Comparison of ENCODE assay signal across 9 cellular contexts in the genomic region with DNA sequence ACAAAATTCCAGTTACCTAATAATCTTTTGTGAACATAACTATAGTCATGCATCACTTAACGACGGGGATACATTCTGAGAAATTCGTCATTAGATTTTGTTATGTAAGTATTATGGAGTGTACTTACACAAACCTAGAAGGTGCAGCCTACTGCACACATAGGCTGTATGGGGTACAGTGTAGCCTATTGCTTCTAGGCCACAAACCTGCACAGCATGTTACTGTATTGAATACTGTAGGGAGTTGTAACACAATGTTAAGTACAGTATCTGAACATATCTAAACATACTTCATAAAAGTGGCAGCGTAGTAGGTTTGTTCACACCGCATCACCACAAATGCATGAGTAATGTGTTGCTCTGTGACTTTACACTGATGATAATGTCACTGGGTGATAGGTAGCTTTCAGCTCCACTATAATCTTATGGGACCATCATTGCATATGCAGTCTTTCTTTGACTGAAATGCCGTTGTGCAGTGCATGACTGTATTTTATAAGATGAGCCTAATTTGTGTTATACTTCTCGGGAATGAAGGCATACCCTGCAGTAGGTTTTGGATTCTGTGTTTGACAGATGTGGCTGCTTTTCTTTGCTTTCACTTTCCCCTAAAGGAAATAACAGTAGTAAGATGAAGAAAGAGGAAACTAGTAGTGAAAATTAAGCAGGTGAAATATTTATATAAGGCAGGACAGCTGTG.
DNase-seq lines count a peak whose midpoint lies in the region; ATAC-seq and TF ChIP-seq lines count a peak whose summit lies in the region.
"Had no signal": no experiment of that assay in that cellular context is flagged by ENCODE, and none has a peak within 500 bp of the region (broad histone marks: within the 10 kb centered on the region; RNA-seq: fewer than 3 reads in every experiment).

No MANE protein-coding gene starts in this region.

- in situ Hi-C loops in HAP-1 (cut with MboI; ENCODE audit: low sequenced_read_pairs), result no loop called here

- peak in 2 of 5 donors; percentile 6 to 24 for DNase-seq in CD4-positive, alpha-beta memory T cell
- peak; percentile 40 for DNase-seq in T-helper 2 cell treated with Interferon-gamma antibody and Interleukin-4, amounts not matched to agents 5 μg/mL and 100 μg/mL, for 36 hours (ENCODE audit: low spot score)
- DNase-seq in NCI-H2171 (lab: John Stamatoyannopoulos, UW), result no peak
- DNase-seq in esophagus muscularis mucosa (ENCODE audit: extremely low spot score), result no peak
- no peak for DNase-seq in HAP-1 (ENCODE audit: low spot score in 2 of 2)
- DNase-seq: activated effector memory CD4-positive, alpha-beta T cell treated with Interleukin-2 at 50 U/mL for 16 hours had no signal

- no peak for TF ChIP-seq POLR2A in esophagus muscularis mucosa (IDR thresholded peaks at IDR 0.05; ENCODE audit: low read depth)

- H3K27ac Mint-ChIP-seq in CD4-positive, alpha-beta memory T cell, result peak overlapping the region; percentile 33 to 91 (median 83)
- peak overlapping the region; percentile 84 for H3K27ac Mint-ChIP-seq in T-helper 2 cell treated with Interferon-gamma antibody and Interleukin-4, amounts not matched to agents 5 μg/mL and 100 μg/mL, for 36 hours

- H3K27me3 ChIP-seq in CD4-positive, alpha-beta memory T cell (ENCODE audit: insufficient read depth, low read length), result no peaks in the 10 kb centered on the region
- H3K27me3 ChIP-seq in esophagus muscularis mucosa, result no peaks in the 10 kb centered on the region
- H3K27me3 ChIP-seq in HAP-1 (ENCODE audit: low read depth), result no peaks in the 10 kb centered on the region

- H3K36me3 ChIP-seq in CD4-positive, alpha-beta memory T cell (ENCODE audit: insufficient read depth, low read length), result no peaks in the 10 kb centered on the region
- no peaks in the 10 kb centered on the region for H3K36me3 ChIP-seq in esophagus muscularis mucosa
- H3K36me3 ChIP-seq in HAP-1 (replicated peaks), result no peaks in the 10 kb centered on the region

- peaks cover 4 to 24% of the 10 kb centered on the region in 2 donors for H3K36me3 Mint-ChIP-seq in CD4-positive, alpha-beta memory T cell
- no peaks in the 10 kb centered on the region for H3K36me3 Mint-ChIP-seq in T-helper 2 cell treated with Interferon-gamma antibody and Interleukin-4, amounts not matched to agents 5 μg/mL and 100 μg/mL, for 36 hours (ENCODE audit: low read depth)

- peaks cover 0 to 2% (median 0%) of the 10 kb centered on the region in 8 donors for H3K9me3 Mint-ChIP-seq in CD4-positive, alpha-beta memory T cell
- no peaks in the 10 kb centered on the region for H3K9me3 Mint-ChIP-seq in T-helper 2 cell treated with Interferon-gamma antibody and Interleukin-4, amounts not matched to agents 5 μg/mL and 100 μg/mL, for 36 hours

- peaks cover 18% of the 10 kb centered on the region for H3K4me1 ChIP-seq in CD4-positive, alpha-beta memory T cell (ENCODE audit: insufficient read depth, low read length)
- H3K4me1 ChIP-seq in esophagus muscularis mucosa (peaks cover 0 to 9% (median 0%) of the 10 kb centered on the region in 4 donors), HAP-1 (no peaks in the 10 kb centered on the region)

- POLR2A ChIA-PET in CD4-positive, alpha-beta memory T cell (lab: Charles Lee; ENCODE audit: partially characterized antibody), result no interaction called here

- no peaks in the 10 kb centered on the region for H3K9me3 ChIP-seq in CD4-positive, alpha-beta memory T cell (ENCODE audit: control insufficient read depth in 1 of 2, low read length in 2 of 2)
- H3K9me3 ChIP-seq in esophagus muscularis mucosa (no peaks in the 10 kb centered on the region), HAP-1 (no peaks in the 10 kb centered on the region)

- H3K27me3 Mint-ChIP-seq in CD4-positive, alpha-beta memory T cell, result no peaks in the 10 kb centered on the region
- H3K27me3 Mint-ChIP-seq in T-helper 2 cell treated with Interferon-gamma antibody and Interleukin-4, amounts not matched to agents 5 μg/mL and 100 μg/mL, for 36 hours (ENCODE audit: low read depth), result no peaks in the 10 kb centered on the region

- no peak for TF ChIP-seq CTCF in esophagus muscularis mucosa (IDR thresholded peaks at IDR 0.05)

- no peak overlapping the region for H3K4me3 ChIP-seq in CD4-positive, alpha-beta memory T cell (ENCODE audit: low read length in 2 of 2)
- H3K4me3 ChIP-seq in esophagus muscularis mucosa (no peak overlapping the region), HAP-1 (no peak overlapping the region)

- peak overlapping the region; percentile 46 to 85 (median 58) for H3K4me3 Mint-ChIP-seq in CD4-positive, alpha-beta memory T cell
- peak overlapping the region; percentile 66 for H3K4me3 Mint-ChIP-seq in T-helper 2 cell treated with Interferon-gamma antibody and Interleukin-4, amounts not matched to agents 5 μg/mL and 100 μg/mL, for 36 hours

- intact Hi-C loops in CD4-positive, alpha-beta memory T cell (cut with micrococcal nuclease), result loop anchor here (5.0 kb wide), 1 partner anchor 40 kb away; no protein-coding TSS in a partner anchor
- intact Hi-C loops in esophagus muscularis mucosa (cut with DNase I), result no loop called here

- CTCF ChIA-PET in CD4-positive, alpha-beta memory T cell (lab: Charles Lee; ENCODE audit: partially characterized antibody), result no interaction called here

- ATAC-seq in GM19324 (IDR thresholded peaks at IDR 0.05; ENCODE audit: low FRiP score, unreplicated experiment) (peak; percentile 64), HG03039 (IDR thresholded peaks at IDR 0.05; ENCODE audit: unreplicated experiment) (peak; percentile 54), esophagus mucosa (no peak)

- peaks cover 25 to 45% (median 33%) of the 10 kb centered on the region in 4 donors for H3K4me1 Mint-ChIP-seq in CD4-positive, alpha-beta memory T cell
- H3K4me1 Mint-ChIP-seq in T-helper 2 cell treated with Interferon-gamma antibody and Interleukin-4, amounts not matched to agents 5 μg/mL and 100 μg/mL, for 36 hours (ENCODE audit: low read depth), result peaks cover 17% of the 10 kb centered on the region

- TF ChIP-seq EP300 in esophagus muscularis mucosa (IDR thresholded peaks at IDR 0.05), result no peak

- peak overlapping the region; percentile 27 for H3K27ac ChIP-seq in CD4-positive, alpha-beta memory T cell (ENCODE audit: low read depth, low read length)
- H3K27ac ChIP-seq in esophagus muscularis mucosa (replicated peaks in 1 of 4), result no peak overlapping the region

- 86% methylated on average over 7 of the region's 7 CpGs for WGBS in esophagus muscularis mucosa
